ENCODE assay signal across 37 cellular contexts in genomic region chr15:44128443-44128842, GRCh38.
DNase-seq lines count a peak whose midpoint lies in the region; ATAC-seq, FAIRE-seq and TF ChIP-seq lines count a peak whose summit lies in the region.
"Had no signal": no experiment of that assay in that cellular context is flagged by ENCODE, and none has a peak within 500 bp of the region (broad histone marks: within the 10 kb centered on the region; RNA-seq: fewer than 3 reads in every experiment).

No MANE protein-coding gene starts in this region.

- H2BK15ac ChIP-seq in IMR-90 (ENCODE audit: low read depth, low read length) = no peak overlapping the region

- H3K14ac ChIP-seq in IMR-90 (replicated peaks; ENCODE audit: low read depth, low read length) = no peak overlapping the region

- in situ Hi-C loops in IMR-90 (cut with MboI; ENCODE audit: low sequenced_read_pairs) (no loop called here), K562 (cut with MboI) (no loop called here)

- H4K20me1 ChIP-seq in IMR-90 (ENCODE audit: insufficient read depth, low read length) (no peaks in the 10 kb centered on the region), K562 (replicated peaks; ENCODE audit: control insufficient read depth, insufficient read depth, low read length) (no peaks in the 10 kb centered on the region)
- H4K20me1 ChIP-seq: BLaER1; BLaER1 treated with 17β-estradiol and CSF1 and Interleukin-3, amounts not matched to agents 10 nM and 100 nM had no signal

- no peak overlapping the region for H4K5ac ChIP-seq in IMR-90 (ENCODE audit: low read depth, low read length)

- no peaks in the 10 kb centered on the region for H3K9me3 Mint-ChIP-seq in stimulated activated naive CD8-positive, alpha-beta T cell treated with anti-CD3 and anti-CD28 coated beads, Interleukin-15, Interleukin-2, amounts not matched to agents 100 ng/mL and 50 ng/mL, for 24 hours
- H3K9me3 Mint-ChIP-seq: CD4-positive, alpha-beta memory T cell; CD4-positive, alpha-beta T cell; CD4-positive, CD25-positive, alpha-beta regulatory T cell; CD8-positive, alpha-beta memory T cell; CD8-positive, alpha-beta T cell had no signal

- H3K27me3 ChIP-seq in IMR-90 (ENCODE audit: control insufficient read depth, insufficient read depth, low read length) (no peaks in the 10 kb centered on the region), K562 (ENCODE audit: control insufficient read depth in 2 of 2, insufficient read depth in 2 of 2, low read length in 2 of 2) (peaks cover 2 to 17% of the 10 kb centered on the region in 2 experiments; a peak in 3 of 5 replicates), dorsolateral prefrontal cortex (no peaks in the 10 kb centered on the region)
- H3K27me3 ChIP-seq: BE2C; BLaER1; BLaER1 treated with 17β-estradiol and CSF1 and Interleukin-3, amounts not matched to agents 10 nM and 100 nM had no signal

- no peak overlapping the region for H3K4me2 ChIP-seq in IMR-90 (ENCODE audit: low read depth, low read length)
- no peak overlapping the region for H3K4me2 ChIP-seq in K562 (ENCODE audit: insufficient read depth, low read length)
- H3K4me2 ChIP-seq: A549; BLaER1; BLaER1 treated with 17β-estradiol and CSF1 and Interleukin-3, amounts not matched to agents 10 nM and 100 nM had no signal

- intact Hi-C loops in IMR-90 (cut with micrococcal nuclease) = no loop called here
- intact Hi-C loops in K562 (cut with micrococcal nuclease) = no loop called here
- intact Hi-C loops in dorsolateral prefrontal cortex (cut with DNase I) = loop anchor here (5.0 to 10.0 kb wide), 2 partner anchors 224 to 226 kb away; no protein-coding TSS in a partner anchor

- dilution Hi-C loops in IMR-90 (cut with HindIII; ENCODE audit: low sequenced_read_pairs, unreplicated experiment) = no loop called here

- POLR2A ChIA-PET in IMR-90 (lab: Charles Lee; ENCODE audit: unreplicated experiment) = interaction anchor here (0.7 kb wide), 1 partner anchor 227 kb away, joined by 3 read pairs; no protein-coding TSS in a partner anchor
- POLR2A ChIA-PET in K562 (lab: Yijun Ruan, JAX) = interaction anchor here (0.5 kb wide), 1 partner anchor 46 kb away, joined by 3 read pairs; no protein-coding TSS in a partner anchor

- H3K79me2 ChIP-seq in K562 (ENCODE audit: control insufficient read depth, insufficient read depth, low read length) = no peaks in the 10 kb centered on the region

- no peaks in the 10 kb centered on the region for H3K36me3 ChIP-seq in IMR-90 (ENCODE audit: control insufficient read depth, insufficient read depth, low read length)
- H3K36me3 ChIP-seq in K562 (ENCODE audit: control insufficient read depth, insufficient read depth, low read length) = no peaks in the 10 kb centered on the region
- H3K36me3 ChIP-seq: BE2C; BLaER1; BLaER1 treated with 17β-estradiol and CSF1 and Interleukin-3, amounts not matched to agents 10 nM and 100 nM had no signal

- TF ChIP-seq EP300 in K562 (IDR thresholded peaks at IDR 0.05; ENCODE audit: low read length) = no peak

- H3K9me1 ChIP-seq in IMR-90 (ENCODE audit: insufficient read depth, low read length) (no peaks in the 10 kb centered on the region), K562 (ENCODE audit: control insufficient read depth, insufficient read depth, low read length) (no peaks in the 10 kb centered on the region)

- H3K4me3 Mint-ChIP-seq in stimulated activated naive CD8-positive, alpha-beta T cell treated with anti-CD3 and anti-CD28 coated beads, Interleukin-15, Interleukin-2, amounts not matched to agents 100 ng/mL and 50 ng/mL, for 24 hours = no peak overlapping the region
- H3K4me3 Mint-ChIP-seq: B cell; CD14-positive monocyte; CD4-positive, alpha-beta memory T cell; CD4-positive, alpha-beta T cell; CD4-positive, CD25-positive, alpha-beta regulatory T cell; CD8-positive, alpha-beta memory T cell; CD8-positive, alpha-beta T cell had no signal

- no peak overlapping the region for H3K56ac ChIP-seq in IMR-90 (ENCODE audit: extremely low read depth, insufficient read depth, low read length)

- no peak for TF ChIP-seq RAD21 in IMR-90 (IDR thresholded peaks at IDR 0.05; ENCODE audit: low read length)
- no peak for TF ChIP-seq RAD21 in K562 (CRISPR knock-in tag; conservative IDR thresholded peaks at IDR 0.05 in 1 of 2, IDR thresholded peaks at IDR 0.05 in 1 of 2)

- no peak overlapping the region for H2AK9ac ChIP-seq in IMR-90 (replicated peaks; ENCODE audit: low read depth, low read length, poor library complexity)

- no peak overlapping the region for H2BK20ac ChIP-seq in IMR-90 (ENCODE audit: low read depth, low read length)

- peaks cover 4 to 8% of the 10 kb centered on the region in 2 experiments; a peak in 2 of 4 replicates for H3K79me1 ChIP-seq in IMR-90 (ENCODE audit: low read depth in 1 of 2, low read length in 2 of 2)

- no peak overlapping the region for H3K18ac ChIP-seq in IMR-90 (ENCODE audit: low read depth, low read length)

- DNase-seq in stimulated activated naive CD8-positive, alpha-beta T cell treated with anti-CD3 and anti-CD28 coated beads, Interleukin-15, Interleukin-2, amounts not matched to agents 100 U/mL and 50 U/mL, for 24 hours = no peak
- DNase-seq in IMR-90 (no peak), K562 (ENCODE audit: extremely low read depth in 1 of 4, low spot score in 3 of 4) (no peak), dorsolateral prefrontal cortex (no peak), erythroblast (lab: John Stamatoyannopoulos, UW) (no peak), anterior cingulate cortex (lab: John Stamatoyannopoulos, UW) (no peak)
- DNase-seq: 8988T; ACHN; AML-193; BE2C; C1 segment of cervical spinal cord; Caco-2; Calu3; CD4-positive, alpha-beta memory T cell; CD4-positive, alpha-beta T cell; CD4-positive, CD25-positive, alpha-beta regulatory T cell; CD8-positive, alpha-beta memory T cell; CD8-positive, alpha-beta T cell; COR-L47; DMS 273 treated with DMSO at 0.1 percent for 48 hours; DMS153; DMS53; DMS79; DMS79 treated with DMSO at 0.1 percent for 48 hours; DND-41; EL had no signal

- CTCF ChIA-PET in IMR-90 (lab: Yijun Ruan, JAX) = interaction anchor here (0.6 kb wide), 1 partner anchor 63 kb away, joined by 3 read pairs; no protein-coding TSS in a partner anchor
- CTCF ChIA-PET in K562 (lab: Yijun Ruan, JAX; ENCODE audit: low intra/inter-chr PET ratio) = no interaction called here

- H3K27me3 Mint-ChIP-seq in stimulated activated naive CD8-positive, alpha-beta T cell treated with anti-CD3 and anti-CD28 coated beads, Interleukin-15, Interleukin-2, amounts not matched to agents 100 ng/mL and 50 ng/mL, for 24 hours = peaks cover 21% of the 10 kb centered on the region

- H4K8ac ChIP-seq in IMR-90 (ENCODE audit: low read depth in 2 of 2, low read length in 2 of 2) = no peak overlapping the region

- no peak overlapping the region for H2AK5ac ChIP-seq in IMR-90 (ENCODE audit: low read depth, low read length)

- no peak overlapping the region for H3K9ac ChIP-seq in IMR-90 (ENCODE audit: low read depth, low read length)
- no peak overlapping the region for H3K9ac ChIP-seq in K562 (ENCODE audit: insufficient read depth in 1 of 2, low read depth in 2 of 2, low read length in 2 of 2)
- H3K9ac ChIP-seq: BLaER1; BLaER1 treated with 17β-estradiol and CSF1 and Interleukin-3, amounts not matched to agents 10 nM and 100 nM had no signal

- TF ChIP-seq CTCF in IMR-90 (conservative IDR thresholded peaks at IDR 0.05; ENCODE audit: low read depth, low read length) (no peak), K562 (IDR thresholded peaks at IDR 0.05 in 2 of 3, conservative IDR thresholded peaks at IDR 0.05 in 1 of 3; ENCODE audit: insufficient read depth in 2 of 3, low read depth in 1 of 3, low read length in 3 of 3) (no peak), dorsolateral prefrontal cortex (IDR thresholded peaks at IDR 0.05 in 54 of 56, conservative IDR thresholded peaks at IDR 0.05 in 2 of 56; ENCODE audit: low read depth in 1 of 56, partially characterized antibody in 56 of 56) (no peak)

- no peak for FAIRE-seq in K562 (lab: Jason Lieb, UNC)
- FAIRE-seq: A204.1, A549, D721Med had no signal

- H3K36me3 Mint-ChIP-seq in stimulated activated naive CD8-positive, alpha-beta T cell treated with anti-CD3 and anti-CD28 coated beads, Interleukin-15, Interleukin-2, amounts not matched to agents 100 ng/mL and 50 ng/mL, for 24 hours (ENCODE audit: low read depth) = no peaks in the 10 kb centered on the region
- H3K36me3 Mint-ChIP-seq: CD14-positive monocyte; CD4-positive, alpha-beta memory T cell; CD4-positive, CD25-positive, alpha-beta regulatory T cell; CD8-positive, alpha-beta memory T cell; CD8-positive, alpha-beta T cell had no signal

- H2BK5ac ChIP-seq in IMR-90 (ENCODE audit: low read depth, low read length, poor library complexity, severe bottlenecking) = no peak overlapping the region

- H3K23ac ChIP-seq in IMR-90 (ENCODE audit: low read depth, low read length) = no peak overlapping the region

- no peak overlapping the region for H2BK120ac ChIP-seq in IMR-90 (ENCODE audit: low read depth, low read length)

- H3K27ac Mint-ChIP-seq in stimulated activated naive CD8-positive, alpha-beta T cell treated with anti-CD3 and anti-CD28 coated beads, Interleukin-15, Interleukin-2, amounts not matched to agents 100 ng/mL and 50 ng/mL, for 24 hours = peak overlapping the region; percentile 8
- H3K27ac Mint-ChIP-seq: B cell; CD14-positive monocyte; CD4-positive, alpha-beta memory T cell; CD4-positive, alpha-beta T cell; CD4-positive, CD25-positive, alpha-beta regulatory T cell; CD8-positive, alpha-beta memory T cell; CD8-positive, alpha-beta T cell had no signal

- TF ChIP-seq POLR2A in IMR-90 (IDR thresholded peaks at IDR 0.05; ENCODE audit: low read depth, low read length) (no peak), K562 (conservative IDR thresholded peaks at IDR 0.05) (no peak), erythroblast (IDR thresholded peaks at IDR 0.05; ENCODE audit: low read length) (no peak)

- H2AFZ ChIP-seq in IMR-90 (replicated peaks; ENCODE audit: low read length, poor library complexity) (no peak overlapping the region), K562 (ENCODE audit: low read depth, low read length) (no peak overlapping the region)

- no peaks in the 10 kb centered on the region for H3K4me1 Mint-ChIP-seq in stimulated activated naive CD8-positive, alpha-beta T cell treated with anti-CD3 and anti-CD28 coated beads, Interleukin-15, Interleukin-2, amounts not matched to agents 100 ng/mL and 50 ng/mL, for 24 hours (ENCODE audit: low read depth)
- H3K4me1 Mint-ChIP-seq: B cell; CD14-positive monocyte; CD4-positive, alpha-beta memory T cell; CD4-positive, CD25-positive, alpha-beta regulatory T cell; CD8-positive, alpha-beta memory T cell had no signal

- H3K27ac ChIP-seq in IMR-90 (ENCODE audit: insufficient read depth, low read length) (no peak overlapping the region), K562 (ENCODE audit: extremely low read depth, low read depth, low read length) (no peak overlapping the region), dorsolateral prefrontal cortex (peak overlapping the region in 35 of 59 donors; percentile 1 to 77 (median 40))
- H3K27ac ChIP-seq: 22Rv1; A549; BLaER1; BLaER1 treated with 17β-estradiol and CSF1 and Interleukin-3, amounts not matched to agents 10 nM and 100 nM; C4-2B had no signal

- ATAC-seq in stimulated activated naive CD8-positive, alpha-beta T cell treated with anti-CD3 and anti-CD28 coated beads, Interleukin-15, Interleukin-2, amounts not matched to agents 100 U/mL and 50 U/mL, for 24 hours = no peak
- ATAC-seq in IMR-90 (ENCODE audit: low read depth) = no peak
- ATAC-seq in K562 = no peak
- no peak for ATAC-seq in HG03432 (IDR thresholded peaks at IDR 0.05; ENCODE audit: unreplicated experiment)
- ATAC-seq: A549; CD8-positive, alpha-beta T cell had no signal

- H3K4me1 ChIP-seq in IMR-90 (ENCODE audit: control insufficient read depth, insufficient read depth, low read length) (no peaks in the 10 kb centered on the region), K562 (replicated peaks in 1 of 2; ENCODE audit: control insufficient read depth in 2 of 2, insufficient read depth in 2 of 2, low read length in 2 of 2) (no peaks in the 10 kb centered on the region; a peak in 1 of 5 replicates)
- H3K4me1 ChIP-seq: A549; BE2C; BLaER1; BLaER1 treated with 17β-estradiol and CSF1 and Interleukin-3, amounts not matched to agents 10 nM and 100 nM; Caco-2 had no signal

- H3K4me3 ChIP-seq in IMR-90 (ENCODE audit: insufficient read depth, low read depth, low read length) (no peak overlapping the region), K562 (no peak overlapping the region), dorsolateral prefrontal cortex (no peak overlapping the region)
- H3K4me3 ChIP-seq: A549; BLaER1; BLaER1 treated with 17β-estradiol and CSF1 and Interleukin-3, amounts not matched to agents 10 nM and 100 nM had no signal

- no peak overlapping the region for H4K91ac ChIP-seq in IMR-90 (ENCODE audit: insufficient read depth, low read depth, low read length)

- BruUV-seq in IMR-90 (replicated peaks; lab: Mats Ljungman, UMichigan) (no TSS peak), K562 (replicated peaks; lab: Mats Ljungman, UMichigan) (no TSS peak)

- no peak overlapping the region for H3K4ac ChIP-seq in IMR-90 (ENCODE audit: low read depth, low read length)

- H3K9me3 ChIP-seq in IMR-90 (ENCODE audit: control insufficient read depth, insufficient read depth, low read length) (no peaks in the 10 kb centered on the region), K562 (replicated peaks; ENCODE audit: control insufficient read depth, insufficient read depth, low read depth, low read length) (no peaks in the 10 kb centered on the region)
- H3K9me3 ChIP-seq: A549; BE2C; BLaER1; BLaER1 treated with 17β-estradiol and CSF1 and Interleukin-3, amounts not matched to agents 10 nM and 100 nM; Caco-2 had no signal

Comparison
In these comparisons a context has a peak if more than half of its experiments do, and no peak if none do; other contexts are left out.
1. H3K27ac ChIP-seq: peak in dorsolateral prefrontal cortex (35 of 59); none in IMR-90 (single experiment) and K562 (single experiment).
2. intact Hi-C loops: an anchor here in dorsolateral prefrontal cortex (5.0 to 10.0 kb wide); none called in IMR-90 and K562.